12 cellular contexts compared by ENCODE assay signal in the genomic region with DNA sequence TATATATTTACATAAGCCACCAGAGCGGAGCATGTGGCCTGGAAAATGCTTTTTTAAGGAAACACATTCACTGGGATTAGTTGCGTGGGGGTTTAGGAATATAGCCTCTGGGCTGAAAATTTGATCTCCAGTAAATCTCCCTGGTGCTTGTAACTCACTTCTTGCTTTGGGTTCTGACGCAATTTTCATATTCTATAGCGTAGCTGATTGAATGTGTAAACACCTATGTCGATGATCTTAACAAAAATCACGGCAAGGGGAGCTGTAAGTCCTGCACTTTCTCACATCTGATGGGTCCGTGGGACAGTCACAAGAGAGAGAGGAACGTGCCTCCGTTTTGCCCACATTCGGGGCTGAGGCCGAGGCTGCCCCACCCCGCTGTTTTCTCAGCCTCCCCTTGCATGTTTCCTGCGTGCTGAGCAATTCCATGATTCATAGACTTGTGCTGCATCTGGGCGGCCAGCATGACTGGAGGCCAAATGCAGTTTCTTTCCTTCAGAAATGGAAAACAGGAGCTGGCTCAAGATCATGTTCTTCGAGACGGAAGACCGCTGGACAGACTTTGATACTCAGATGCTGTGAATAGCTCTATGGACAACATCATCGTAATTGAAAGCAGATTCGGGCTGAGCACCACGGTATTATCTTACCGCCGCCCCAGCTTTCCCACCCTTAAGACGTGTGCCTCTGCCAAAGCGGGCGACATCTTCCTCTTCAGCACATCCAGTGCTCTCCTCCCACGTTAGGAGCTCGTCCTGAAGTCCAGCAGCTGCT.
DNase-seq lines count a peak whose midpoint lies in the region; ATAC-seq, FAIRE-seq and TF ChIP-seq lines count a peak whose summit lies in the region.
"Had no signal": no experiment of that assay in that cellular context is flagged by ENCODE, and none has a peak within 500 bp of the region (broad histone marks: within the 10 kb centered on the region; RNA-seq: fewer than 3 reads in every experiment).

No MANE protein-coding gene starts in this region.

- H3K36me3 Mint-ChIP-seq in activated naive CD4-positive, alpha-beta T cell treated with anti-CD3 and anti-CD28 coated beads for 36 hours (ENCODE audit: low read depth) = no peaks in the 10 kb centered on the region

- intact Hi-C loops in sciatic nerve (cut with DNase I) = no loop called here
- intact Hi-C loops in activated naive CD4-positive, alpha-beta T cell treated with anti-CD3 and anti-CD28 coated beads for 36 hours (cut with micrococcal nuclease) = no loop called here

- no peak overlapping the region for H3K4me3 Mint-ChIP-seq in activated naive CD4-positive, alpha-beta T cell treated with anti-CD3 and anti-CD28 coated beads for 36 hours

- H3K36me3 ChIP-seq in gastroesophageal sphincter = no peaks in the 10 kb centered on the region
- H3K36me3 ChIP-seq: stomach had no signal

- H3K27me3 ChIP-seq in gastroesophageal sphincter = peaks cover 39% of the 10 kb centered on the region

- H3K9me3 ChIP-seq in gastroesophageal sphincter = peaks cover 0 to 18% (median 0%) of the 10 kb centered on the region in 3 donors

- H3K9me3 Mint-ChIP-seq in activated naive CD4-positive, alpha-beta T cell treated with anti-CD3 and anti-CD28 coated beads for 36 hours = peaks cover 8% of the 10 kb centered on the region

- CTCF ChIA-PET in activated naive CD4-positive, alpha-beta T cell treated with anti-CD3 and anti-CD28 coated beads for 36 hours (lab: Charles Lee) = no interaction called here

- WGBS in gastroesophageal sphincter (ENCODE audit: low coverage in 1 of 2), 2 donors = 55 to 76% methylated on average over 14 to 26 of the region's 27 CpGs

- no peak for TF ChIP-seq POLR2A in gastroesophageal sphincter (IDR thresholded peaks at IDR 0.05)

- no peaks in the 10 kb centered on the region for H3K4me1 Mint-ChIP-seq in activated naive CD4-positive, alpha-beta T cell treated with anti-CD3 and anti-CD28 coated beads for 36 hours (ENCODE audit: low read depth)

- peak; percentile 14 for DNase-seq in COLO829 (ENCODE audit: low spot score)
- peak; percentile 34 for DNase-seq in SK-MEL-5 (ENCODE audit: low read depth, low spot score)
- no peak for DNase-seq in sciatic nerve (ENCODE audit: low spot score)
- no peak for DNase-seq in D721Med (ENCODE audit: insufficient read length, low spot score)
- no peak for DNase-seq in Ammon's horn (ENCODE audit: low spot score)
- no peak for DNase-seq in activated naive CD4-positive, alpha-beta T cell treated with anti-CD3 and anti-CD28 coated beads for 36 hours
- DNase-seq: dermis blood vessel endothelial cell, stomach, T-helper 1 cell had no signal

- H3K27me3 Mint-ChIP-seq in activated naive CD4-positive, alpha-beta T cell treated with anti-CD3 and anti-CD28 coated beads for 36 hours (ENCODE audit: low read depth) = peaks cover 45% of the 10 kb centered on the region

- in situ Hi-C loops in SK-MEL-5 (cut with HindIII; ENCODE audit: low pct_unique_long_range_greater_than_20kb, low sequenced_read_pairs) = no loop called here

- H3K27ac ChIP-seq in gastroesophageal sphincter = peak overlapping the region in 3 of 4 donors; percentile 31 to 35 (median 32)

- no peak for FAIRE-seq in D721Med (lab: Jason Lieb, UNC)

- TF ChIP-seq CTCF in gastroesophageal sphincter (IDR thresholded peaks at IDR 0.05) (no peak), D721Med (IDR thresholded peaks at IDR 0.05; ENCODE audit: insufficient read depth, missing control alignments) (no peak)

- no peak for TF ChIP-seq EP300 in gastroesophageal sphincter (IDR thresholded peaks at IDR 0.05)

- no peak overlapping the region for H3K27ac Mint-ChIP-seq in activated naive CD4-positive, alpha-beta T cell treated with anti-CD3 and anti-CD28 coated beads for 36 hours

- no peaks in the 10 kb centered on the region for H3K4me1 ChIP-seq in gastroesophageal sphincter
- H3K4me1 ChIP-seq: stomach had no signal

- ATAC-seq in gastroesophageal sphincter = peak; percentile 90
- ATAC-seq in sciatic nerve = peak; percentile 89
- ATAC-seq in HG02610 (IDR thresholded peaks at IDR 0.05; ENCODE audit: unreplicated experiment) = no peak
- ATAC-seq: HCT116 had no signal

- H3K4me3 ChIP-seq in gastroesophageal sphincter = no peak overlapping the region
- H3K4me3 ChIP-seq: stomach had no signal

Comparison
In these comparisons a context has a peak if more than half of its experiments do, and no peak if none do; other contexts are left out.
1. DNase-seq: peak in COLO829 (single experiment) and SK-MEL-5 (single experiment); none in sciatic nerve (single experiment), D721Med (single experiment), Ammon's horn (single experiment) and activated naive CD4-positive, alpha-beta T cell treated with anti-CD3 and anti-CD28 coated beads for 36 hours (single experiment).